ENCODE assay signal across 5 cellular contexts in genomic region chr16:209359-209758, GRCh38. TPM values are rescaled to one million over a fixed set of nuclear protein-coding genes. Genes with fewer than 3 reads are reported as not detected.
"Had no signal": no experiment of that assay in that cellular context is flagged by ENCODE, and none has a peak within 500 bp of the region (broad histone marks: within the 10 kb centered on the region; RNA-seq: fewer than 3 reads in every experiment).

No MANE protein-coding gene starts in this region.

RNA-seq across cellular contexts. Expression of gene HBQ1, which starts 29.1 kb away (rescaled TPM):
- total RNA-seq: HT-29 had no signal
- polyA plus RNA-seq: IgD-negative memory B cell had no signal

RNA-seq across cellular contexts. Expression of gene HBA1, which starts 32.9 kb away (rescaled TPM):
- total RNA-seq: GM23338, HT-29 had no signal

RNA-seq across cellular contexts. Expression of gene HBA2, which starts 36.7 kb away (rescaled TPM):
- total RNA-seq: H1, H9, HT-29 had no signal
